ENCODE assay signal across 3 cellular contexts in the genomic region with DNA sequence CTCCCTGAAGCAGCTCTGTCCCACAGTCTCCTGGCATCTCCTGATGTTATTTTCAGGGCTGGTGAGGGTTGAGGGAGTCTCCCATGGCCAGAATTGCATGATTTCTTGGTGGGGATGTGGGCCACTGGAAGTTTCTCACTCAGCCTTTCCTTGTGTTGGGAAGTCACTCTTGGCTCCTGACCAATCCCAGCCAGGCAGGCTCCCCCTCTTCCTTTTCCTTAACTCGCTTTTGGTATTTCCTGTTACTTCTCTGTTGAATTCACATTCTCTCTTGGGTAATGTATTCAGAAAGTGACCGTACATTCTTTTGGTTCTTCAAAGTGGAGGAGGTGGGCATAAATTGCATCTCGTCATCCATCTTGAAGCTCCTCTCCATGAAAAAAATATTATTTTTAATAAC.
"Had no signal": no experiment of that assay in that cellular context is flagged by ENCODE, and none has a peak within 500 bp of the region (broad histone marks: within the 10 kb centered on the region; RNA-seq: fewer than 3 reads in every experiment).

No MANE protein-coding gene starts in this region.

- ATAC-seq: GM12878 had no signal

- DNase-seq: GDM1, GF-D8 had no signal

- H3K4me3 ChIP-seq: GM12878 had no signal
